ENCODE assay signal across 15 cellular contexts in the genomic region with DNA sequence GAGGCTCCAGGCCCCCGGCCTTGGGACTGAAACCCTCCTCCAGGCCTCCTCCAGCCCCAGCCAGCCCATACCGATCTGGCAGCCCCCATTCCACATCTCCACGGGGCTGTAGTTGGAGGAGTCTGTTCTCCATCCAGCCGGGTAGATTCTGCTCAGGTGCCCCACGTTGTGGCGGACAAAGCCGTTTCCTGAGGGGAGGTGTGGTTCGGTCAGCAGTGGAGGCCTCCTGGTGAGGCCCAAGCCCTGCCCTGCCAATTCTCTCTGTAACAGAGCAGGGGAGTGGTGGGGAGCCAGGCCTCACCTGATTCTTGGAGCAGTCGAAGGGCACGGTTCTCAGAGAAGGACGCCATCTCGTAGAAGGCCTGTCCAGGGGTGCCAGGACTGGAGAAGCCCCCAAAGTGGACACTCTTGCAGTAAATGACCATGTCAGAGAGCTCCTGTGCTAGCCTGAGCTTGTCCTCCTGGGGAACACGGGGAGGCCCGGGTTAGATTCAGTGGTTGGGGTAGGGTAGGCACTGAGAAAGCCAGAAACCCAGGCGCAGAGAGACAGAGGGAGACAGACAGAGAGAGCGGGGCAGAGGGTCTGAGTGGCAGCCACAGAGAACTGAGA. TPM values are rescaled to one million over a fixed set of nuclear protein-coding genes. Genes with fewer than 3 reads are reported as not detected.
"Had no signal": no experiment of that assay in that cellular context is flagged by ENCODE, and none has a peak within 500 bp of the region (broad histone marks: within the 10 kb centered on the region; RNA-seq: fewer than 3 reads in every experiment).

No MANE protein-coding gene starts in this region.

- H3K27ac Mint-ChIP-seq: activated naive CD8-positive, alpha-beta T cell treated with anti-CD3 and anti-CD28 coated beads, Interleukin-2, amount 10 ng/mL, durations not matched to agents 7 days and 5 days; mesothelial cell of epicardium; progenitor cell of endocrine pancreas had no signal

- H3K27me3 ChIP-seq: body of pancreas, upper lobe of left lung had no signal

- DNase-seq: activated CD4-positive, alpha-beta T cell treated with anti-CD3 and anti-CD28 coated beads, Interleukin-2, amount 50 U/mL, for 4 hours; activated naive CD8-positive, alpha-beta T cell treated with anti-CD3 and anti-CD28 coated beads, Interleukin-2, amount 10 ng/mL, durations not matched to agents 7 days and 5 days; body of pancreas; foreskin fibroblast; hippocampal formation; stimulated activated CD4-positive, alpha-beta T cell treated with anti-CD3 and anti-CD28 coated beads, Interleukin-15, amount 100 ng/mL, for 24 hours; stimulated activated CD4-positive, alpha-beta T cell treated with anti-CD3 and anti-CD28 coated beads, Interleukin-2, amount 100 ng/mL, for 48 hours; upper lobe of left lung had no signal

- H3K4me3 Mint-ChIP-seq: activated naive CD8-positive, alpha-beta T cell treated with anti-CD3 and anti-CD28 coated beads, Interleukin-2, amount 10 ng/mL, durations not matched to agents 7 days and 5 days; mesothelial cell of epicardium; neural crest cell had no signal

- H3K9me3 ChIP-seq: body of pancreas, thoracic aorta, upper lobe of left lung had no signal

- ATAC-seq: body of pancreas had no signal

- H3K9me3 Mint-ChIP-seq: activated naive CD8-positive, alpha-beta T cell treated with anti-CD3 and anti-CD28 coated beads, Interleukin-2, amount 10 ng/mL, durations not matched to agents 7 days and 5 days; mesothelial cell of epicardium; neural crest cell had no signal

- H3K27me3 Mint-ChIP-seq: activated naive CD8-positive, alpha-beta T cell treated with anti-CD3 and anti-CD28 coated beads, Interleukin-2, amount 10 ng/mL, durations not matched to agents 7 days and 5 days; progenitor cell of endocrine pancreas had no signal

- H3K36me3 Mint-ChIP-seq: activated naive CD8-positive, alpha-beta T cell treated with anti-CD3 and anti-CD28 coated beads, Interleukin-2, amount 10 ng/mL, durations not matched to agents 7 days and 5 days had no signal

- H3K27ac ChIP-seq: body of pancreas, epithelial cell of prostate, thoracic aorta, upper lobe of left lung had no signal

RNA-seq across cellular contexts. Expression of gene DLEC1, which starts 29.9 kb away (rescaled TPM):
- total RNA-seq: lung microvascular endothelial cell, myocyte had no signal
